Comparison of ENCODE assay signal across 11 cellular contexts in genomic region chr13:50370303-50370950, GRCh38.
DNase-seq lines count a peak whose midpoint lies in the region; ATAC-seq and TF ChIP-seq lines count a peak whose summit lies in the region.
"Had no signal": no experiment of that assay in that cellular context is flagged by ENCODE, and none has a peak within 500 bp of the region (broad histone marks: within the 10 kb centered on the region; RNA-seq: fewer than 3 reads in every experiment).

No MANE protein-coding gene starts in this region.

- H3K4me1 Mint-ChIP-seq in mesothelial cell of epicardium, result peaks cover 12% of the 10 kb centered on the region

- intact Hi-C loops in lower leg skin (cut with DNase I; ENCODE audit: low total_unique reads), result no loop called here

- no peaks in the 10 kb centered on the region for H3K9me3 Mint-ChIP-seq in mesothelial cell of epicardium

- 62 to 71% methylated on average over 5 of the region's 5 CpGs for WGBS in lower leg skin, 2 donors
- WGBS in gastroesophageal sphincter (ENCODE audit: low coverage in 1 of 2), 2 donors, result 70 to 76% methylated on average over 5 of the region's 5 CpGs

- no peaks in the 10 kb centered on the region for H3K9me3 ChIP-seq in gastroesophageal sphincter

- no peak overlapping the region for H3K27ac ChIP-seq in gastroesophageal sphincter

- H3K4me1 ChIP-seq in gastroesophageal sphincter, result no peaks in the 10 kb centered on the region

- H3K4me3 ChIP-seq in lower leg skin (ENCODE audit: low read depth, poor library complexity, severe bottlenecking) (no peak overlapping the region), gastroesophageal sphincter (no peak overlapping the region)

- no peaks in the 10 kb centered on the region for H3K27me3 Mint-ChIP-seq in mesothelial cell of epicardium (ENCODE audit: low read depth)

- H3K27me3 ChIP-seq in gastroesophageal sphincter, result no peaks in the 10 kb centered on the region

- TF ChIP-seq EP300 in gastroesophageal sphincter (IDR thresholded peaks at IDR 0.05), result no peak

- TF ChIP-seq CTCF in lower leg skin (IDR thresholded peaks at IDR 0.05) (no peak), omental fat pad (IDR thresholded peaks at IDR 0.05) (no peak), mesothelial cell of epicardium (IDR thresholded peaks at IDR 0.05; ENCODE audit: unreplicated experiment) (no peak), gastroesophageal sphincter (IDR thresholded peaks at IDR 0.05) (no peak)

- ATAC-seq in GM18511 (IDR thresholded peaks at IDR 0.05; ENCODE audit: unreplicated experiment) (peak; percentile 53), GM21717 (IDR thresholded peaks at IDR 0.05; ENCODE audit: unreplicated experiment) (peak; percentile 69), HG03457 (IDR thresholded peaks at IDR 0.05; ENCODE audit: unreplicated experiment) (peak; percentile 39), omental fat pad (ENCODE audit: low FRiP score) (no peak), gastroesophageal sphincter (no peak)

- no peak overlapping the region for H3K27ac Mint-ChIP-seq in mesothelial cell of epicardium

- no peaks in the 10 kb centered on the region for H3K36me3 Mint-ChIP-seq in mesothelial cell of epicardium

- H3K4me3 Mint-ChIP-seq in mesothelial cell of epicardium, result no peak overlapping the region

- no peak for TF ChIP-seq POLR2A in lower leg skin (IDR thresholded peaks at IDR 0.05)
- TF ChIP-seq POLR2A in gastroesophageal sphincter (IDR thresholded peaks at IDR 0.05), result no peak

- no peaks in the 10 kb centered on the region for H3K36me3 ChIP-seq in gastroesophageal sphincter

- DNase-seq in UCSD-AML1 (lab: John Stamatoyannopoulos, UW; ENCODE audit: unreplicated experiment) (peak; percentile 11), lower leg skin (ENCODE audit: low spot score in 2 of 2) (no peak), omental fat pad (ENCODE audit: low spot score) (no peak), mesothelial cell of epicardium (ENCODE audit: low spot score in 2 of 2, unreplicated experiment in 2 of 2) (no peak)
- DNase-seq: activated T-cell treated with anti-CD3 and anti-CD28 coated beads, Interleukin-2, amount 50 U/mL, for 1 hour; GOT3; NCI-H1694 treated with DMSO at 0.1 percent for 48 hours had no signal

Comparison
In these comparisons a context has a peak if more than half of its experiments do, and no peak if none do; other contexts are left out.
1. ATAC-seq: peak in GM18511 (single experiment), GM21717 (single experiment) and HG03457 (single experiment); none in omental fat pad (single experiment) and gastroesophageal sphincter (single experiment).